Comparison of ENCODE assay signal across 10 cellular contexts in genomic region chr1:111190931-111191451, GRCh38. TPM values are rescaled to one million over a fixed set of nuclear protein-coding genes. Genes with fewer than 3 reads are reported as not detected.
DNase-seq lines count a peak whose midpoint lies in the region; ATAC-seq and TF ChIP-seq lines count a peak whose summit lies in the region.
"Had no signal": no experiment of that assay in that cellular context is flagged by ENCODE, and none has a peak within 500 bp of the region (broad histone marks: within the 10 kb centered on the region; RNA-seq: fewer than 3 reads in every experiment).

No MANE protein-coding gene starts in this region.

- peak overlapping the region; percentile 8 for H3K27ac ChIP-seq in OCI-LY1 (ENCODE audit: low read depth, low read length, poor library complexity, severe bottlenecking)
- H3K27ac ChIP-seq in gastrocnemius medialis, result no peak overlapping the region
- H3K27ac ChIP-seq: ascending aorta had no signal

- no peaks in the 10 kb centered on the region for H3K27me3 Mint-ChIP-seq in chondrocyte (ENCODE audit: low read depth)
- H3K27me3 Mint-ChIP-seq: stimulated activated naive B cell treated with anti-CD40 and anti-IgM and Interleukin-4, amounts not matched to agents 10 μg/mL and 1 μg/mL and 100 μg/mL, for 72 hours had no signal

- H3K4me3 Mint-ChIP-seq in chondrocyte (ENCODE audit: unreplicated experiment), result no peak overlapping the region
- H3K4me3 Mint-ChIP-seq: stimulated activated naive B cell treated with anti-CD40 and anti-IgM and Interleukin-4, amounts not matched to agents 10 μg/mL and 1 μg/mL and 100 μg/mL, for 72 hours had no signal

- peaks cover 97% of the 10 kb centered on the region for H3K36me3 ChIP-seq in OCI-LY1 (ENCODE audit: insufficient read depth, low read length)
- peaks cover 0 to 30% of the 10 kb centered on the region in 2 donors for H3K36me3 ChIP-seq in gastrocnemius medialis

- peak; percentile 2 for DNase-seq in GM12865 (ENCODE audit: low read depth)
- DNase-seq in fibroblast of peridontal ligament (ENCODE audit: extremely low read depth), result peak; percentile 65
- DNase-seq in gastrocnemius medialis, result no peak
- DNase-seq in AG08396 (ENCODE audit: low spot score), result no peak
- DNase-seq in chondrocyte (ENCODE audit: low spot score), result no peak
- DNase-seq: stimulated activated naive B cell treated with anti-CD40 and anti-IgM and Interleukin-4, amounts not matched to agents 10 μg/mL and 1 μg/mL and 100 μg/mL, for 72 hours had no signal

- H3K9me3 ChIP-seq in OCI-LY1 (ENCODE audit: low read length) (no peaks in the 10 kb centered on the region), gastrocnemius medialis (no peaks in the 10 kb centered on the region)
- H3K9me3 ChIP-seq: ascending aorta had no signal

- peaks cover 8% of the 10 kb centered on the region for H3K4me1 ChIP-seq in OCI-LY1 (ENCODE audit: insufficient read depth, low read length, severe bottlenecking)
- H3K4me1 ChIP-seq in gastrocnemius medialis, result peaks cover 0 to 3% of the 10 kb centered on the region in 2 donors
- H3K4me1 ChIP-seq: ascending aorta had no signal

- H3K9me3 Mint-ChIP-seq in chondrocyte (ENCODE audit: low read depth), result no peaks in the 10 kb centered on the region
- H3K9me3 Mint-ChIP-seq: stimulated activated naive B cell treated with anti-CD40 and anti-IgM and Interleukin-4, amounts not matched to agents 10 μg/mL and 1 μg/mL and 100 μg/mL, for 72 hours had no signal

- no peak overlapping the region for H2AFZ ChIP-seq in OCI-LY1 (ENCODE audit: low read length)

- peaks cover 9% of the 10 kb centered on the region for H3K36me3 Mint-ChIP-seq in chondrocyte (ENCODE audit: low read depth)

- H4K20me1 ChIP-seq in OCI-LY1 (ENCODE audit: insufficient read depth, low read length), result no peaks in the 10 kb centered on the region

- intact Hi-C loops in gastrocnemius medialis (cut with DNase I; ENCODE audit: low total_unique reads), result no loop called here

- no peak for TF ChIP-seq CTCF in GM12865 (IDR thresholded peaks at IDR 0.05; ENCODE audit: insufficient read depth, low read depth, low read length, missing control alignments)
- TF ChIP-seq CTCF in OCI-LY1 (IDR thresholded peaks at IDR 0.05; ENCODE audit: low read length), result no peak
- no peak for TF ChIP-seq CTCF in gastrocnemius medialis (IDR thresholded peaks at IDR 0.05 in 4 of 5, conservative IDR thresholded peaks at IDR 0.05 in 1 of 5)
- no peak for TF ChIP-seq CTCF in chondrocyte (IDR thresholded peaks at IDR 0.05)

- peak; percentile 35 to 58 for ATAC-seq in gastrocnemius medialis
- no peak for ATAC-seq in HG03196 (IDR thresholded peaks at IDR 0.05; ENCODE audit: unreplicated experiment)
- ATAC-seq in HG02884 (IDR thresholded peaks at IDR 0.05; ENCODE audit: unreplicated experiment), result no peak
- ATAC-seq: stimulated activated naive B cell treated with anti-CD40 and anti-IgM and Interleukin-4, amounts not matched to agents 10 μg/mL and 1 μg/mL and 100 μg/mL, for 72 hours had no signal

- no peaks in the 10 kb centered on the region for H3K9me2 ChIP-seq in OCI-LY1 (ENCODE audit: low read depth, low read length)

- no peaks in the 10 kb centered on the region for H3K79me2 ChIP-seq in OCI-LY1 (ENCODE audit: insufficient read depth, low read length)

- in situ Hi-C loops in gastrocnemius medialis (cut with MboI; ENCODE audit: low sequenced_read_pairs in 4 of 4), result no loop called here

- H3F3A ChIP-seq in OCI-LY1 (ENCODE audit: insufficient read depth, low read length), result no peaks in the 10 kb centered on the region

- peaks cover 16% of the 10 kb centered on the region for H3K4me1 Mint-ChIP-seq in chondrocyte (ENCODE audit: low read depth)

- H3K9ac ChIP-seq in OCI-LY1 (ENCODE audit: low read length), result no peak overlapping the region

- no peaks in the 10 kb centered on the region for H3K27me3 ChIP-seq in OCI-LY1 (ENCODE audit: insufficient read depth, low read length)
- no peaks in the 10 kb centered on the region for H3K27me3 ChIP-seq in gastrocnemius medialis
- H3K27me3 ChIP-seq: ascending aorta had no signal

- no peak for TF ChIP-seq POLR2A in gastrocnemius medialis (IDR thresholded peaks at IDR 0.05)

- no peak overlapping the region for H3K27ac Mint-ChIP-seq in chondrocyte (ENCODE audit: unreplicated experiment)

- H3K4me3 ChIP-seq in GM12865 (ENCODE audit: low read depth, low read length) (no peak overlapping the region), OCI-LY1 (ENCODE audit: low read depth, low read length, poor library complexity, severe bottlenecking) (no peak overlapping the region), gastrocnemius medialis (no peak overlapping the region)
- H3K4me3 ChIP-seq: ascending aorta had no signal

- no peak overlapping the region for H3K4me2 ChIP-seq in OCI-LY1 (ENCODE audit: low read length)

RNA-seq across cellular contexts. Expression of gene DENND2D, which starts 9.5 kb away (rescaled TPM):
- total RNA-seq in gastrocnemius medialis, result 1 to 10 TPM in 1 of 4 donors, under 1 TPM in 3; 0.19 to 1.2 (median 0.88) TPM
- 0.25 TPM in 1 of 3 replicates, not detected in the others for total RNA-seq in chondrocyte

RNA-seq across cellular contexts. Expression of gene CHI3L2, which starts 36.5 kb away (rescaled TPM):
- total RNA-seq in gastrocnemius medialis (1 to 10 TPM in 2 of 4 donors, under 1 TPM in 1, not detected in 1; 0.40 to 2.3 (median 1.9) TPM), chondrocyte (not detected in 3 replicates)

RNA-seq across cellular contexts. Expression of gene CEPT1, which starts 51.0 kb away (rescaled TPM):
- total RNA-seq in gastrocnemius medialis, result 10 to 100 TPM in 2 of 4 donors, 1 to 10 TPM in 2; 8.2 to 14.8 (median 10.6) TPM
- 20.8 to 25.6 TPM (median 24.2 TPM) in 3 replicates for total RNA-seq in chondrocyte

RNA-seq across cellular contexts. Expression of gene DRAM2, which starts 51.1 kb away (rescaled TPM):
- 10 to 100 TPM; 28.9 to 47.1 (median 36.7) TPM for total RNA-seq in gastrocnemius medialis
- 18.2 to 26.0 TPM (median 23.6 TPM) in 3 replicates for total RNA-seq in chondrocyte

Comparison
In these comparisons a context has a peak if more than half of its experiments do, and no peak if none do; other contexts are left out.
1. DNase-seq: peak in GM12865 (single experiment) and fibroblast of peridontal ligament (single experiment); none in gastrocnemius medialis (0 of 2), AG08396 (single experiment) and chondrocyte (single experiment).
2. ATAC-seq: peak in gastrocnemius medialis (2 of 2); none in HG03196 (single experiment) and HG02884 (single experiment).